21 cellular contexts compared by ENCODE assay signal in genomic region chr2:152686308-152686707, GRCh38. TPM values are rescaled to one million over a fixed set of nuclear protein-coding genes. Genes with fewer than 3 reads are reported as not detected.
DNase-seq lines count a peak whose midpoint lies in the region; ATAC-seq and TF ChIP-seq lines count a peak whose summit lies in the region.
"Had no signal": no experiment of that assay in that cellular context is flagged by ENCODE, and none has a peak within 500 bp of the region (broad histone marks: within the 10 kb centered on the region; RNA-seq: fewer than 3 reads in every experiment).

No MANE protein-coding gene starts in this region.

- TF ChIP-seq CTCF in breast epithelium (IDR thresholded peaks at IDR 0.05), result no peak

- peaks cover 4 to 25% of the 10 kb centered on the region in 2 donors for H3K36me3 Mint-ChIP-seq in activated T-cell treated with anti-CD3 and anti-CD28 coated beads, Interleukin-2, amount 50 U/mL, for 72 hours (ENCODE audit: insufficient read depth in 2 of 2)

- H3K4me3 ChIP-seq in breast epithelium, result no peak overlapping the region
- H3K4me3 ChIP-seq: BLaER1, PC-9 had no signal

- H3K36me3 ChIP-seq in breast epithelium, result no peaks in the 10 kb centered on the region

- H3K9me3 ChIP-seq in breast epithelium, result no peaks in the 10 kb centered on the region
- H3K9me3 ChIP-seq: BLaER1 had no signal

- no peaks in the 10 kb centered on the region for H3K4me1 ChIP-seq in breast epithelium

- no peaks in the 10 kb centered on the region for H3K9me3 Mint-ChIP-seq in activated T-cell treated with anti-CD3 and anti-CD28 coated beads, Interleukin-2, amount 50 U/mL, for 72 hours
- H3K9me3 Mint-ChIP-seq: CD4-positive, alpha-beta memory T cell had no signal

- H3K27me3 ChIP-seq in breast epithelium, result no peaks in the 10 kb centered on the region
- H3K27me3 ChIP-seq: BLaER1 had no signal

- no peak overlapping the region for H3K4me3 Mint-ChIP-seq in activated T-cell treated with anti-CD3 and anti-CD28 coated beads, Interleukin-2, amount 50 U/mL, for 72 hours
- H3K4me3 Mint-ChIP-seq: CD4-positive, alpha-beta memory T cell had no signal

- H3K27ac ChIP-seq in breast epithelium, result no peak overlapping the region
- H3K27ac ChIP-seq: BLaER1, PC-9 had no signal

- peak overlapping the region; percentile 57 for H3K27ac Mint-ChIP-seq in activated T-cell treated with anti-CD3 and anti-CD28 coated beads, Interleukin-2, amount 50 U/mL, for 72 hours

- no peak for ATAC-seq in activated T-cell treated with anti-CD3 and anti-CD28 coated beads, Interleukin-2, amount 50 U/mL, for 72 hours (replicated peaks in 1 of 2)
- peak; percentile 39; the same call in 2 of the 3 replicates for ATAC-seq in SK-N-SH treated with all-trans-retinoic acid at 6 μM for 48 hours
- ATAC-seq in HG03135 (IDR thresholded peaks at IDR 0.05; ENCODE audit: unreplicated experiment), result no peak
- ATAC-seq in GM21390 (IDR thresholded peaks at IDR 0.05; ENCODE audit: unreplicated experiment), result no peak
- ATAC-seq: HCT116 had no signal

- no peak for TF ChIP-seq POLR2A in breast epithelium (IDR thresholded peaks at IDR 0.05)

- intact Hi-C loops in breast epithelium (cut with DNase I; ENCODE audit: low total_unique reads), result no loop called here

- H3K27me3 Mint-ChIP-seq in activated T-cell treated with anti-CD3 and anti-CD28 coated beads, Interleukin-2, amount 50 U/mL, for 72 hours (ENCODE audit: low read depth), result no peaks in the 10 kb centered on the region
- H3K27me3 Mint-ChIP-seq: CD4-positive, alpha-beta memory T cell had no signal

- DNase-seq in activated T-cell treated with anti-CD3 and anti-CD28 coated beads, Interleukin-2, amount 50 U/mL, for 72 hours, result no peak
- DNase-seq in activated T-cell treated with anti-CD3 and anti-CD28 coated beads, Interleukin-2, amount 50 U/mL, for 1 hour, result no peak
- DNase-seq in fibroblast of peridontal ligament (ENCODE audit: extremely low read depth) (peak; percentile 18), breast epithelium (ENCODE audit: low spot score in 2 of 2) (no peak), NCI-H1436 treated with DMSO at 0.1 percent for 48 hours (lab: John Stamatoyannopoulos, UW) (no peak)
- DNase-seq: 8988T; Calu3; CD4-positive, alpha-beta memory T cell; DMS53; EL; GOT3; NCI-H1417 treated with DMSO at 0.1 percent for 48 hours; NCI-H1930; NCI-H226; NCI-H524; PC-9 had no signal

- H3K4me1 Mint-ChIP-seq in activated T-cell treated with anti-CD3 and anti-CD28 coated beads, Interleukin-2, amount 50 U/mL, for 72 hours (ENCODE audit: low read depth), result peaks cover 29% of the 10 kb centered on the region

TF ChIP-seq in SK-N-SH treated with all-trans-retinoic acid at 6 μM for 48 hours, 23 proteins besides CTCF, POLR2A, EP300 and RAD21:
- TF ChIP-seq PATZ1 (CRISPR knock-in tag; IDR thresholded peaks at IDR 0.05; ENCODE audit: borderline replicate concordance) (no peak), CSDC2 (CRISPR knock-in tag; IDR thresholded peaks at IDR 0.05) (no peak), OSR1 (CRISPR knock-in tag; IDR thresholded peaks at IDR 0.05) (no peak), POU6F1 (CRISPR knock-in tag; IDR thresholded peaks at IDR 0.05; ENCODE audit: borderline replicate concordance, low read depth) (no peak), ESRRG (CRISPR knock-in tag; IDR thresholded peaks at IDR 0.05) (no peak), ZFP3 (CRISPR knock-in tag; IDR thresholded peaks at IDR 0.05) (no peak), TOX (CRISPR knock-in tag; IDR thresholded peaks at IDR 0.05; ENCODE audit: borderline replicate concordance) (no peak), ISL1 (CRISPR knock-in tag; IDR thresholded peaks at IDR 0.05) (no peak), ZNF8 (CRISPR knock-in tag; IDR thresholded peaks at IDR 0.05) (no peak), ZFP30 (CRISPR knock-in tag; IDR thresholded peaks at IDR 0.05) (no peak), ZNF70 (CRISPR knock-in tag; IDR thresholded peaks at IDR 0.05) (no peak), ARNTL (CRISPR knock-in tag; IDR thresholded peaks at IDR 0.05; ENCODE audit: borderline replicate concordance, low read depth) (no peak), PPARA (CRISPR knock-in tag; IDR thresholded peaks at IDR 0.05; ENCODE audit: borderline replicate concordance) (no peak), GLIS3 (CRISPR knock-in tag; IDR thresholded peaks at IDR 0.05) (no peak), RARB (CRISPR knock-in tag; IDR thresholded peaks at IDR 0.05) (no peak), SNAI2 (CRISPR knock-in tag; IDR thresholded peaks at IDR 0.05) (no peak), BACH2 (CRISPR knock-in tag; IDR thresholded peaks at IDR 0.05; ENCODE audit: borderline replicate concordance) (no peak)
- TF ChIP-seq, protein P1, sequence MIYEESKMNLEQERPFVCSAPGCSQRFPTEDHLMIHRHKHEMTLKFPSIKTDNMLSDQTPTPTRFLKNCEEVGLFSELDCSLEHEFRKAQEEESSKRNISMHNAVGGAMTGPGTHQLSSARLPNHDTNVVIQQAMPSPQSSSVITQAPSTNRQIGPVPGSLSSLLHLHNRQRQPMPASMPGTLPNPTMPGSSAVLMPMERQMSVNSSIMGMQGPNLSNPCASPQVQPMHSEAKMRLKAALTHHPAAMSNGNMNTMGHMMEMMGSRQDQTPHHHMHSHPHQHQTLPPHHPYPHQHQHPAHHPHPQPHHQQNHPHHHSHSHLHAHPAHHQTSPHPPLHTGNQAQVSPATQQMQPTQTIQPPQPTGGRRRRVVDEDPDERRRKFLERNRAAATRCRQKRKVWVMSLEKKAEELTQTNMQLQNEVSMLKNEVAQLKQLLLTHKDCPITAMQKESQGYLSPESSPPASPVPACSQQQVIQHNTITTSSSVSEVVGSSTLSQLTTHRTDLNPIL (CRISPR knock-in tag; IDR thresholded peaks at IDR 0.05; ENCODE audit: low read depth), result no peak

RNA-seq across cellular contexts. Expression of gene PRPF40A, which starts 31.0 kb away (rescaled TPM):
- total RNA-seq in activated T-cell treated with anti-CD3 and anti-CD28 coated beads, Interleukin-2, amount 50 U/mL, for 72 hours, result 100 to 1,000 TPM; 122 to 127 TPM
- total RNA-seq in breast epithelium, result 100 to 1,000 TPM in 2 of 3 donors, 10 to 100 TPM in 1; 81.8 to 131 (median 107) TPM

RNA-seq across cellular contexts. Expression of gene ARL6IP6, which starts 32.1 kb away (rescaled TPM):
- 10 to 100 TPM; 30.6 to 41.5 TPM for total RNA-seq in activated T-cell treated with anti-CD3 and anti-CD28 coated beads, Interleukin-2, amount 50 U/mL, for 72 hours
- total RNA-seq in breast epithelium, result 10 to 100 TPM; 16.6 to 28.4 (median 25.9) TPM
